Comparison of ENCODE assay signal across 1 cellular context in genomic region chr11:126337121-126337471, GRCh38.
TF ChIP-seq lines count a peak whose summit lies in the region.

No MANE protein-coding gene starts in this region.

TF ChIP-seq in liver, 16 proteins besides CTCF, POLR2A, EP300 and RAD21 (continued from another document):
- TF ChIP-seq, protein P1, sequence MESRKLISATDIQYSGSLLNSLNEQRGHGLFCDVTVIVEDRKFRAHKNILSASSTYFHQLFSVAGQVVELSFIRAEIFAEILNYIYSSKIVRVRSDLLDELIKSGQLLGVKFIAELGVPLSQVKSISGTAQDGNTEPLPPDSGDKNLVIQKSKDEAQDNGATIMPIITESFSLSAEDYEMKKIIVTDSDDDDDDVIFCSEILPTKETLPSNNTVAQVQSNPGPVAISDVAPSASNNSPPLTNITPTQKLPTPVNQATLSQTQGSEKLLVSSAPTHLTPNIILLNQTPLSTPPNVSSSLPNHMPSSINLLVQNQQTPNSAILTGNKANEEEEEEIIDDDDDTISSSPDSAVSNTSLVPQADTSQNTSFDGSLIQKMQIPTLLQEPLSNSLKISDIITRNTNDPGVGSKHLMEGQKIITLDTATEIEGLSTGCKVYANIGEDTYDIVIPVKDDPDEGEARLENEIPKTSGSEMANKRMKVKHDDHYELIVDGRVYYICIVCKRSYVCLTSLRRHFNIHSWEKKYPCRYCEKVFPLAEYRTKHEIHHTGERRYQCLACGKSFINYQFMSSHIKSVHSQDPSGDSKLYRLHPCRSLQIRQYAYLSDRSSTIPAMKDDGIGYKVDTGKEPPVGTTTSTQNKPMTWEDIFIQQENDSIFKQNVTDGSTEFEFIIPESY (IDR thresholded peaks at IDR 0.05): no peak
- TF ChIP-seq EGR1 (IDR thresholded peaks at IDR 0.05; ENCODE audit: low read depth in 2 of 2) (no peak), HNF4A (conservative IDR thresholded peaks at IDR 0.05) (no peak), NR2F2 (IDR thresholded peaks at IDR 0.05) (no peak), HNF4G (IDR thresholded peaks at IDR 0.05) (no peak), FOXA2 (IDR thresholded peaks at IDR 0.05) (no peak), YY1 (IDR thresholded peaks at IDR 0.05) (no peak)
- TF ChIP-seq, protein P2, sequence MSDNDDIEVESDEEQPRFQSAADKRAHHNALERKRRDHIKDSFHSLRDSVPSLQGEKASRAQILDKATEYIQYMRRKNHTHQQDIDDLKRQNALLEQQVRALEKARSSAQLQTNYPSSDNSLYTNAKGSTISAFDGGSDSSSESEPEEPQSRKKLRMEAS (IDR thresholded peaks at IDR 0.05): no peak
